1 cellular context compared by ENCODE assay signal in genomic region chr7:149147072-149147729, GRCh38.
TF ChIP-seq lines count a peak whose summit lies in the region.

Gene ZNF398 (plus strand): TSS chr7:149147453. CDS start chr7:149147743, 290 bp downstream.

TF ChIP-seq in K562, 482 proteins besides CTCF, POLR2A, EP300 and RAD21 (continued from another document and continues in another):
- TF ChIP-seq STAT6 (CRISPR knock-in tag; IDR thresholded peaks at IDR 0.05) (no peak; the same call in none of the 2 replicates), NONO (IDR thresholded peaks at IDR 0.05; ENCODE audit: low read depth in 2 of 2, low read length in 1 of 2) (peak; percentile 76 to 93), ZMIZ1 (IDR thresholded peaks at IDR 0.05; ENCODE audit: low read depth in 2 of 2, low read length in 2 of 2) (peak in 1 of 2 experiments; percentile 23; a peak in 1 of 4 replicates), ZNF121 (CRISPR knock-in tag; conservative IDR thresholded peaks at IDR 0.05) (no peak; the same call in none of the 2 replicates), RFX5 (IDR thresholded peaks at IDR 0.05; ENCODE audit: low read depth, low read length) (no peak), SIN3A (IDR thresholded peaks at IDR 0.05; ENCODE audit: borderline replicate concordance in 2 of 2, control insufficient read depth in 1 of 2, low read depth in 2 of 2, low read length in 2 of 2) (peak; percentile 79 to 94; a peak in 2 of 4 replicates), KAT2B (IDR thresholded peaks at IDR 0.05; ENCODE audit: low read depth, low read length) (peak; percentile 80), BHLHE40 (IDR thresholded peaks at IDR 0.05; ENCODE audit: low read length) (peak; percentile 7; the same call in 1 of the 2 replicates), MEIS2 (IDR thresholded peaks at IDR 0.05; ENCODE audit: partially characterized antibody) (no peak), ZBTB9 (CRISPR knock-in tag; IDR thresholded peaks at IDR 0.05) (no peak), MNT (conservative IDR thresholded peaks at IDR 0.05) (peak; percentile 94 to 96), ELF1 (tag; IDR thresholded peaks at IDR 0.05) (peak; percentile 71), CHAMP1 (IDR thresholded peaks at IDR 0.05) (peak; percentile 86), SRSF3 (IDR thresholded peaks at IDR 0.05; ENCODE audit: insufficient read depth, low read length) (no peak), NR1H2 (CRISPR knock-in tag; IDR thresholded peaks at IDR 0.05) (0 out of 2 replicates have a peak, but pooled peaks have one; percentile 71), FOXA3 (CRISPR knock-in tag; conservative IDR thresholded peaks at IDR 0.05 in 1 of 2, IDR thresholded peaks at IDR 0.05 in 1 of 2) (peak in 1 of 2 experiments; percentile 72; a peak in 2 of 4 replicates), GATAD2B (IDR thresholded peaks at IDR 0.05; ENCODE audit: borderline replicate concordance) (peak; percentile 98), SUPT5H (IDR thresholded peaks at IDR 0.05) (peak; percentile 81), FOSL1 (tag; conservative IDR thresholded peaks at IDR 0.05) (peak; percentile 64), KAT8 (IDR thresholded peaks at IDR 0.05; ENCODE audit: low read depth) (no peak), ZBTB49 (CRISPR knock-in tag; IDR thresholded peaks at IDR 0.05; ENCODE audit: borderline replicate concordance) (0 out of 2 replicates have a peak, but pooled peaks have one; percentile 40), ZBTB43 (CRISPR knock-in tag; IDR thresholded peaks at IDR 0.05) (0 out of 2 replicates have a peak, but pooled peaks have one; percentile 69), ZNF79 (CRISPR knock-in tag; IDR thresholded peaks at IDR 0.05; ENCODE audit: low read depth) (no peak), ZNF174 (CRISPR knock-in tag; IDR thresholded peaks at IDR 0.05) (no peak), TARDBP (IDR thresholded peaks at IDR 0.05) (peak; percentile 83; the same call in 1 of the 2 replicates), ZNF316 (IDR thresholded peaks at IDR 0.05) (no peak), BRD9 (IDR thresholded peaks at IDR 0.05; ENCODE audit: low read depth, partially characterized antibody) (peak; percentile 86), HINFP (tag; conservative IDR thresholded peaks at IDR 0.05; ENCODE audit: low read depth) (no peak), HDAC2 (IDR thresholded peaks at IDR 0.05) (peak; percentile 85), MEF2A (IDR thresholded peaks at IDR 0.05; ENCODE audit: control insufficient read depth, low read depth, low read length) (no peak; the same call in none of the 2 replicates), NFIC (IDR thresholded peaks at IDR 0.05) (peak; percentile 61), MAX (CRISPR knock-in tag; IDR thresholded peaks at IDR 0.05) (peak; percentile 75), HOMEZ (CRISPR knock-in tag; IDR thresholded peaks at IDR 0.05) (no peak), STAT5A (IDR thresholded peaks at IDR 0.05; ENCODE audit: borderline replicate concordance, low read length) (peak; percentile 29; the same call in 1 of the 2 replicates), ZBTB12 (CRISPR knock-in tag; IDR thresholded peaks at IDR 0.05) (0 out of 2 replicates have a peak, but pooled peaks have one; percentile 36)
